8 cellular contexts compared by ENCODE assay signal in the genomic region with DNA sequence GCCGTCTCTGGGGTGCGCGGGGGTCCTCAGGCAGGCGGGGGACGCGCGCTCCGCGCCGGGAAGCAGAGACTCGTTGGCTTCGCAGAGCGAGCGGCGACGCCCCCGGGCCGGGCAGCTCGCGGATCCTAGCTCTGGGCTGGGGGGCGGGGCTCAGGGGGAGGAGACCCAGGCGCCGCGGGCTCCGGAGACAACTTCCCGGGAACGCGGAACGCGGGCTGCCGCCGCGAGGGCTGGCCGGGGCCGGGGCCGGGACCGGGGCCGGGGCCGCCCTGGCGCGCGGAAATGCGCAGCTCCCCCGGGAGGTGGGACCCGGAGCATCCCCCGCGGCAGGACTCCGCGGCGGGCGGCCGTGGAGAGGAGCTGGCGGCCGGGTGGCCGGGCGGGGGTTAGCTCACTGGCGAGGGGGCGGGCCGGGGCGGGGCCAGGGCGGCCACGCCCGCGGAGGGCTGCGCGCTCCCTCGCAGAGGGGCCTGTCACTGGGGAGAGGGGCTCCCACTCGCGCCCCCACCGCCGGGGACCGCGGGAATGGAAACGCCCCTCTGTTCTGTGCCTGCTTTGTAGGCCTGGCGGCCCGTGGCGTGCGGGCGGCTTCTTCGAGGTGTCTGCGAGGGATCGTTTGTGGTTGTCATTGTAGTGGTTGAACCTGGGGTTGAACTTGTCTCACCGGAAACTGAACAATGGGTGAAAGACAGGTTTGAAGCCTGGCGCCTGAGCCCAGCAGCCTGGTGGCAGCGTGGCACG. TPM values are rescaled to one million over a fixed set of nuclear protein-coding genes. Genes with fewer than 3 reads are reported as not detected.
DNase-seq lines count a peak whose midpoint lies in the region; ATAC-seq, FAIRE-seq and TF ChIP-seq lines count a peak whose summit lies in the region.

A gene (minus strand): TSS at position 98 of the 741 bp plus-strand sequence.

- H2AFZ ChIP-seq in fibroblast of lung (ENCODE audit: low read length), result no peak within 1 kb of the TSS

- no peaks in the 10 kb centered on the region for H4K20me1 ChIP-seq in fibroblast of lung (ENCODE audit: control insufficient read depth, extremely low read depth, insufficient read depth, low read length)

- H3K4me3 Mint-ChIP-seq in nephron, result peak within 1 kb of the TSS; percentile 82 to 86 (median 83)

- H3K27ac ChIP-seq in fibroblast of lung (ENCODE audit: insufficient read depth, low read length), result no peak within 1 kb of the TSS

- DNase-seq in activated CD8-positive, alpha-beta memory T cell treated with anti-CD3 and anti-CD28 coated beads for 48 hours (ENCODE audit: low read depth in 2 of 3, low spot score in 2 of 3), result peak in 2 of 3 experiments; percentile 22 to 23
- DNase-seq in fibroblast of lung (ENCODE audit: low read depth in 2 of 2), result peak in 1 of 2 donors; percentile 8
- DNase-seq in ureter (ENCODE audit: low spot score), result peak; percentile 70
- no peak for DNase-seq in H54 (ENCODE audit: insufficient read length, low spot score)

- TF ChIP-seq POLR2A in H54 (IDR thresholded peaks at IDR 0.05; ENCODE audit: low read depth, low read length), result no peak

- peaks cover 8% of the 10 kb centered on the region for H3K27me3 ChIP-seq in fibroblast of lung (ENCODE audit: control insufficient read depth, insufficient read depth, low read length)

- H3K4me2 ChIP-seq in fibroblast of lung (ENCODE audit: extremely low read depth, insufficient read depth, low read length), result peak within 1 kb of the TSS; percentile 66

- no peaks in the 10 kb centered on the region for H3K79me2 ChIP-seq in fibroblast of lung (ENCODE audit: control insufficient read depth, insufficient read depth, low read length)

- TF ChIP-seq CTCF in fibroblast of lung (conservative IDR thresholded peaks at IDR 0.05 in 1 of 2, IDR thresholded peaks at IDR 0.05 in 1 of 2; ENCODE audit: low read depth in 1 of 2, low read length in 2 of 2) (no peak), nephron (IDR thresholded peaks at IDR 0.05; ENCODE audit: unreplicated experiment in 3 of 3) (no peak)

- peak; percentile 57 for ATAC-seq in HG02884 (IDR thresholded peaks at IDR 0.05; ENCODE audit: unreplicated experiment)
- ATAC-seq in GM18907 (IDR thresholded peaks at IDR 0.05; ENCODE audit: unreplicated experiment), result no peak

- peak within 1 kb of the TSS; percentile 32; the same call in 1 of the 2 replicates for H3K4me3 ChIP-seq in GM08714 (ENCODE audit: low read length)
- H3K4me3 ChIP-seq in fibroblast of lung (replicated peaks in 1 of 4; ENCODE audit: control extremely low read depth in 1 of 4, insufficient read depth in 1 of 4, low read depth in 3 of 4, low read length in 4 of 4), result peak within 1 kb of the TSS; percentile 27 to 51 (median 38)

- H3K36me3 ChIP-seq in fibroblast of lung (ENCODE audit: control insufficient read depth, insufficient read depth, low read length), result no peaks in the 10 kb centered on the region

- peak within 1 kb of the TSS in 1 of 3 experiments; percentile 58 for H3K27ac Mint-ChIP-seq in nephron

- H3K9me3 Mint-ChIP-seq in nephron, result peaks cover 33% of the 10 kb centered on the region

- no peak within 1 kb of the TSS for H3K9ac ChIP-seq in fibroblast of lung (ENCODE audit: insufficient read depth, low read length)

- no peak for FAIRE-seq in H54 (lab: Jason Lieb, UNC)

- peaks cover 8% of the 10 kb centered on the region for H3K36me3 Mint-ChIP-seq in nephron (ENCODE audit: low read depth)

- no peaks in the 10 kb centered on the region for H3K4me1 ChIP-seq in fibroblast of lung (ENCODE audit: control insufficient read depth, extremely low read depth, insufficient read depth, low read length)

- H3K4me1 Mint-ChIP-seq in nephron, result peaks cover 6% of the 10 kb centered on the region

- no peaks in the 10 kb centered on the region for H3K9me3 ChIP-seq in fibroblast of lung (ENCODE audit: control insufficient read depth, insufficient read depth, low read depth, low read length)

- H3K27me3 Mint-ChIP-seq in nephron (ENCODE audit: low read depth), result peaks cover 49% of the 10 kb centered on the region

RNA-seq across cellular contexts. Expression of the gene that starts here (rescaled TPM):
- total RNA-seq in fibroblast of lung, result 2.6 and 6.4 TPM in 2 replicates
- polyA plus RNA-seq in fibroblast of lung, result 0.58 and 5.2 TPM in 2 replicates
- 0.42 and 4.2 TPM in 2 replicates for polyA plus RNA-seq in fibroblast of lung (2012)
- polyA minus RNA-seq in fibroblast of lung (ENCODE audit: low replicate concordance), result 0.24 and 6.8 TPM in 2 replicates
- total RNA-seq in ureter, result 31.2 TPM
